ENCODE assay signal across 1 cellular context in genomic region chr2:157901325-157901724, GRCh38.
TF ChIP-seq lines count a peak whose summit lies in the region.

No MANE protein-coding gene starts in this region.

TF ChIP-seq in SK-N-SH treated with all-trans-retinoic acid at 6 μM for 48 hours, 23 proteins besides CTCF, POLR2A, EP300 and RAD21 (continued from another document):
- TF ChIP-seq TSHZ2 (CRISPR knock-in tag; IDR thresholded peaks at IDR 0.05) (no peak), CSDC2 (CRISPR knock-in tag; IDR thresholded peaks at IDR 0.05) (no peak), POU6F1 (CRISPR knock-in tag; IDR thresholded peaks at IDR 0.05; ENCODE audit: borderline replicate concordance, low read depth) (no peak), OSR1 (CRISPR knock-in tag; IDR thresholded peaks at IDR 0.05) (no peak), ZFP3 (CRISPR knock-in tag; IDR thresholded peaks at IDR 0.05) (no peak)
- TF ChIP-seq, protein P1, sequence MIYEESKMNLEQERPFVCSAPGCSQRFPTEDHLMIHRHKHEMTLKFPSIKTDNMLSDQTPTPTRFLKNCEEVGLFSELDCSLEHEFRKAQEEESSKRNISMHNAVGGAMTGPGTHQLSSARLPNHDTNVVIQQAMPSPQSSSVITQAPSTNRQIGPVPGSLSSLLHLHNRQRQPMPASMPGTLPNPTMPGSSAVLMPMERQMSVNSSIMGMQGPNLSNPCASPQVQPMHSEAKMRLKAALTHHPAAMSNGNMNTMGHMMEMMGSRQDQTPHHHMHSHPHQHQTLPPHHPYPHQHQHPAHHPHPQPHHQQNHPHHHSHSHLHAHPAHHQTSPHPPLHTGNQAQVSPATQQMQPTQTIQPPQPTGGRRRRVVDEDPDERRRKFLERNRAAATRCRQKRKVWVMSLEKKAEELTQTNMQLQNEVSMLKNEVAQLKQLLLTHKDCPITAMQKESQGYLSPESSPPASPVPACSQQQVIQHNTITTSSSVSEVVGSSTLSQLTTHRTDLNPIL (CRISPR knock-in tag; IDR thresholded peaks at IDR 0.05; ENCODE audit: low read depth): no peak
